ENCODE assay signal across 12 cellular contexts in the genomic region with DNA sequence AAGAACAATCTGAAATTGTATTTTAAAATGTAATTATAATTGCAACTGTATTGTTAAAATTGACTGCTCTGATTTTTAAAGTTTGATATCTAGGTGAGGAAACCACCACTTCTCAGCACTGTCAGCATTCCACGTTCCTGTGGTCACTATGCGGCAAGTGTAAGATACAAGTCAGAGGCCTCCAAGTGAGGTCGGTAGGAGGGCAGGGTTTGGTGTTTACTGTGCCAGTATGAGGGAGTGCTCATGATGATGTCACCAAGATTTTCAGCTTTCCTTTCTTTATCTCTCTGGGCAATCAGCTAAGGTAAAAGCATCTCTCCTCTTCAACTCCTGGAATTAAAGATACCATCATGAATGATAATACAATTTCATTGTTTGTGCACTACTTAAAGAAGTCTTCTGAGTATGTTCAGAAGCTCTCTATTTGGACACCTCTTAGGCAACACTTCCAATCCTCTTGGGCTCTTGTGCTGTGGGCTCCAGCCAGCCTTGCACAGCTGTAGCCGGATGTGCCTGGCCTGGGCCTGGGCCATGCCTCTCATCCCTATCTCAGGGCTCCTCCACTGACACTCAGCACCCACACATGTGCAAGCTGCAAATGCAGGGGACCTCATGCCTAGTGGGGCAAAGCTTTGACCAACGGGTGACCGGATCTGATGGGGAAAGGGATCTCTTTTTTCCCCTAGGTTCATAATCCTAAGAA. TPM values are rescaled to one million over a fixed set of nuclear protein-coding genes. Genes with fewer than 3 reads are reported as not detected.
DNase-seq lines count a peak whose midpoint lies in the region; ATAC-seq, FAIRE-seq and TF ChIP-seq lines count a peak whose summit lies in the region.
"Had no signal": no experiment of that assay in that cellular context is flagged by ENCODE, and none has a peak within 500 bp of the region (broad histone marks: within the 10 kb centered on the region; RNA-seq: fewer than 3 reads in every experiment).

No MANE protein-coding gene starts in this region.

- peak overlapping the region; percentile 77 to 95 (median 88) for H3K27ac Mint-ChIP-seq in CD8-positive, alpha-beta memory T cell

- no peaks in the 10 kb centered on the region for H4K20me1 ChIP-seq in keratinocyte (ENCODE audit: control insufficient read depth, extremely low read depth, insufficient read depth, low read length)

- no peaks in the 10 kb centered on the region for H3K27me3 ChIP-seq in CD8-positive, alpha-beta memory T cell (ENCODE audit: insufficient read depth, low read length, poor library complexity, severe bottlenecking)
- H3K27me3 ChIP-seq in keratinocyte (ENCODE audit: control insufficient read depth, extremely low read depth, insufficient read depth, low read length), result no peaks in the 10 kb centered on the region
- H3K27me3 ChIP-seq: esophagus squamous epithelium had no signal

- H3K36me3 ChIP-seq in CD8-positive, alpha-beta memory T cell (ENCODE audit: insufficient read depth, low read length), result no peaks in the 10 kb centered on the region
- H3K36me3 ChIP-seq in keratinocyte (ENCODE audit: control insufficient read depth in 2 of 2, extremely low read depth in 1 of 2, insufficient read depth in 2 of 2, low read length in 2 of 2), result no peaks in the 10 kb centered on the region
- H3K36me3 ChIP-seq: esophagus squamous epithelium had no signal

- ATAC-seq in GM19463 (IDR thresholded peaks at IDR 0.05; ENCODE audit: unreplicated experiment) (no peak), GM19397 (IDR thresholded peaks at IDR 0.05; ENCODE audit: unreplicated experiment) (no peak)
- ATAC-seq: sciatic nerve had no signal

- TF ChIP-seq CTCF in keratinocyte (optimal IDR thresholded peaks at IDR 0.05 in 1 of 3, IDR thresholded peaks at IDR 0.05 in 1 of 3, conservative IDR thresholded peaks at IDR 0.05 in 1 of 3; ENCODE audit: extremely low read depth in 1 of 3, insufficient read depth in 2 of 3, low read length in 3 of 3), result no peak
- no peak for TF ChIP-seq CTCF in GM10266 (IDR thresholded peaks at IDR 0.05; ENCODE audit: control insufficient read depth, insufficient read depth, low read depth, missing control alignments)

- POLR2A ChIA-PET in CD8-positive, alpha-beta memory T cell (lab: Charles Lee), result interaction anchor here (0.8 to 1.8 kb wide), 2 partner anchors 15 to 84 kb away, joined by 3 to 4 read pairs; no protein-coding TSS in a partner anchor

- no peak overlapping the region for H3K4me3 ChIP-seq in CD8-positive, alpha-beta memory T cell (ENCODE audit: low read length)
- H3K4me3 ChIP-seq in keratinocyte (ENCODE audit: control insufficient read depth in 2 of 3, extremely low read depth in 1 of 3, insufficient read depth in 2 of 3, low read depth in 1 of 3, low read length in 3 of 3), result no peak overlapping the region
- H3K4me3 ChIP-seq: esophagus squamous epithelium had no signal

- H3K4me2 ChIP-seq in keratinocyte (ENCODE audit: control insufficient read depth, extremely low read depth, insufficient read depth, low read depth, low read length), result no peak overlapping the region

- FAIRE-seq in keratinocyte (lab: Jason Lieb, UNC), result peak; percentile 56
- FAIRE-seq: D721Med had no signal

- H3K27ac ChIP-seq in CD8-positive, alpha-beta memory T cell (ENCODE audit: low read depth, low read length), result peak overlapping the region; percentile 38
- no peak overlapping the region for H3K27ac ChIP-seq in keratinocyte (ENCODE audit: control insufficient read depth, insufficient read depth, low read length)

- H3K9ac ChIP-seq in keratinocyte (ENCODE audit: control insufficient read depth, extremely low read depth, insufficient read depth, low read length), result no peak overlapping the region

- no peaks in the 10 kb centered on the region for H3K79me2 ChIP-seq in keratinocyte (ENCODE audit: control insufficient read depth, insufficient read depth, low read length)

- no peaks in the 10 kb centered on the region for H3K9me3 ChIP-seq in CD8-positive, alpha-beta memory T cell (ENCODE audit: low read length)
- no peaks in the 10 kb centered on the region for H3K9me3 ChIP-seq in keratinocyte (ENCODE audit: control insufficient read depth, low read depth, low read length)
- H3K9me3 ChIP-seq: esophagus squamous epithelium had no signal

- peaks cover 72 to 94% (median 91%) of the 10 kb centered on the region in 3 donors for H3K4me1 Mint-ChIP-seq in CD8-positive, alpha-beta memory T cell

- CTCF ChIA-PET in CD8-positive, alpha-beta memory T cell (lab: Charles Lee), result interaction anchor here (1.0 to 6.8 kb wide), 5 partner anchors 9 to 87 kb away, joined by 3 to 49 read pairs (median 4); a partner anchor contains a TSS

- peaks cover 73% of the 10 kb centered on the region for H3K4me1 ChIP-seq in CD8-positive, alpha-beta memory T cell (ENCODE audit: insufficient read depth, low read length)
- H3K4me1 ChIP-seq in keratinocyte (ENCODE audit: control insufficient read depth, extremely low read depth, insufficient read depth, low read length), result peaks cover 3% of the 10 kb centered on the region

- DNase-seq in CD8-positive, alpha-beta memory T cell, result peak; percentile 2 to 71 (median 39)
- peak; percentile 26 for DNase-seq in MV-4-11 (lab: John Stamatoyannopoulos, UW)
- peak; percentile 28 for DNase-seq in activated CD8-positive, alpha-beta memory T cell treated with anti-CD3 and anti-CD28 coated beads, Interleukin-2, amount 50 U/mL, for 24 hours (ENCODE audit: extremely low read depth)
- no peak for DNase-seq in keratinocyte (ENCODE audit: low read depth, low spot score)
- DNase-seq in GM10266 (ENCODE audit: extremely low spot score), result no peak
- DNase-seq: caudate nucleus, esophagus squamous epithelium, KBM-7 had no signal

- no peaks in the 10 kb centered on the region for H3K9me1 ChIP-seq in keratinocyte (ENCODE audit: control insufficient read depth, extremely low read depth, insufficient read depth, low read length)

- H3K36me3 Mint-ChIP-seq in CD8-positive, alpha-beta memory T cell, result peaks cover 0 to 3% (median 0%) of the 10 kb centered on the region in 3 donors

- peaks cover 0 to 1% of the 10 kb centered on the region in 2 donors for H3K27me3 Mint-ChIP-seq in CD8-positive, alpha-beta memory T cell

- H3K9me3 Mint-ChIP-seq in CD8-positive, alpha-beta memory T cell, result no peaks in the 10 kb centered on the region

- peak overlapping the region; percentile 19 to 82 (median 66) for H3K4me3 Mint-ChIP-seq in CD8-positive, alpha-beta memory T cell

- dilution Hi-C loops in keratinocyte (cut with MboI; ENCODE audit: extremely low pct_ligation_motif_present, low sequenced_read_pairs), result no loop called here

- H2AFZ ChIP-seq in keratinocyte (ENCODE audit: control insufficient read depth, low read length), result no peak overlapping the region

RNA-seq across cellular contexts. Expression of a gene that starts 42.9 kb away (rescaled TPM):
- not detected for total RNA-seq in CD8-positive, alpha-beta memory T cell
- polyA plus RNA-seq in CD8-positive, alpha-beta memory T cell, result 0.22 TPM
- polyA plus RNA-seq in keratinocyte, result 0.16 to 0.84 TPM (median 0.17 TPM) in 3 replicates
- polyA plus RNA-seq in keratinocyte (2011; ENCODE audit: low read depth), result not detected
- 0.12 and 0.33 TPM in 2 replicates for polyA plus RNA-seq in keratinocyte (2011; cell fraction: cytosol; rRNA removed)
- 0.73 and 0.85 TPM in 2 replicates for polyA plus RNA-seq in keratinocyte (2011; cell fraction: nucleus; rRNA removed)
- polyA plus RNA-seq in keratinocyte (2012; ENCODE audit: low replicate concordance), result 0.35 TPM in 1 of 2 replicates, not detected in the other
- polyA minus RNA-seq in keratinocyte, result 0.19 to 2.1 TPM in 2 of 3 replicates, not detected in the other
- not detected for polyA minus RNA-seq in keratinocyte (2011; cell fraction: cytosol; rRNA and poly(A)+ RNA removed)
- 0.31 and 0.42 TPM in 2 replicates for polyA minus RNA-seq in keratinocyte (2011; cell fraction: nucleus; rRNA and poly(A)+ RNA removed)
- total RNA-seq: esophagus squamous epithelium, sciatic nerve had no signal

Comparison
In these comparisons a context has a peak if more than half of its experiments do, and no peak if none do; other contexts are left out.
1. DNase-seq: peak in CD8-positive, alpha-beta memory T cell (5 of 5), MV-4-11 (single experiment) and activated CD8-positive, alpha-beta memory T cell treated with anti-CD3 and anti-CD28 coated beads, Interleukin-2, amount 50 U/mL, for 24 hours (single experiment); none in keratinocyte (single experiment) and GM10266 (single experiment).